In the genomic region with DNA sequence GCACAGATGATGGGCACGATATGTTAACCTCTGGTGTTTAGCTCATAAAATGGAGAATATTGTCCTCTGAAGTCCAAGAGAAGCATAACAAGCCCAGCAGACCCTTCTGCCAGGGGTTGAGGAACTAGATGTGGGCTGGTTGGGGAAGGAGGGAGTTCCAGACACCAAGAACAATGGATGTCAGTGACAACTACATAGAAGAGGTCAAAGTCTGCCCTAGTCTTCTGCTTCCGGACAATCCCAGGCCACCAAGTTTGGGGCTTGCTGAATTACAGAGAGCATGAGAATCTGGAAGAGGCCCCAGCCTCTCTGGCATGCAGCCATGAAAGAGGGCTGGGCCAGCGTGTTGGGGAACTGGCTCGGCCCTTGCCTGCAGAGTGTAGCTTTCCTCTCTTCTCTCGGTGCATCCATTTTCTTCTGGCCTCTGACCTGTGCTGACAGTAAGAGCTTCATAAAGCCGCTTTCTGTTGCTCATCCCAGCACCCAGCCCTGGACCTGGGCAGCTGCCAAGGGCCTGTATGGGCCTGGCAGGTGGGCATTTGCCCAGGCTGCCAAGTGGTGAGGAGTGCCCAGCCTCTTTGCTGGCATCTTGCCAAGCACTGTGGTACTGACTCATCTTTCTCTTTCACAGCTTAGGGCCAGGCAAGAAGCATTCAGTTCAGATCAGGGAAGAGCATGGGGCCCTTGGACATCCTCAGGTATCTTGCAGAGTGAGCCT, we compare ENCODE assay signal across 9 cellular contexts. TPM values are rescaled to one million over a fixed set of nuclear protein-coding genes. Genes with fewer than 3 reads are reported as not detected.
DNase-seq lines count a peak whose midpoint lies in the region; ATAC-seq and TF ChIP-seq lines count a peak whose summit lies in the region.
"Had no signal": no experiment of that assay in that cellular context is flagged by ENCODE, and none has a peak within 500 bp of the region (broad histone marks: within the 10 kb centered on the region; RNA-seq: fewer than 3 reads in every experiment).

No MANE protein-coding gene starts in this region.

- peaks cover 2% of the 10 kb centered on the region for H3K4me1 Mint-ChIP-seq in WTC11
- H3K4me1 Mint-ChIP-seq in activated CD4-positive, alpha-beta T cell treated with anti-CD3 and anti-CD28 coated beads, Interleukin-2, amount 10 ng/mL, durations not matched to agents 7 days and 5 days, result no peaks in the 10 kb centered on the region
- H3K4me1 Mint-ChIP-seq: central memory CD8-positive, alpha-beta T cell had no signal

- H3K4me3 ChIP-seq in hepatocyte, result no peak overlapping the region

- DNase-seq in EH (ENCODE audit: low read depth) (peak; percentile 58), NCI-H1694 (lab: John Stamatoyannopoulos, UW) (peak; percentile 76), WTC11 (ENCODE audit: low spot score) (no peak), hepatocyte (ENCODE audit: low spot score) (peak; percentile 44), ureter (ENCODE audit: low spot score) (peak; percentile 77)
- DNase-seq in activated CD4-positive, alpha-beta T cell treated with anti-CD3 and anti-CD28 coated beads, Interleukin-2, amount 10 ng/mL, durations not matched to agents 7 days and 5 days, result no peak

- no peak overlapping the region for H3K27ac Mint-ChIP-seq in WTC11
- no peak overlapping the region for H3K27ac Mint-ChIP-seq in activated CD4-positive, alpha-beta T cell treated with anti-CD3 and anti-CD28 coated beads, Interleukin-2, amount 10 ng/mL, durations not matched to agents 7 days and 5 days

- H3K79me2 ChIP-seq in hepatocyte, result no peaks in the 10 kb centered on the region

- H3K36me3 ChIP-seq in hepatocyte (replicated peaks; ENCODE audit: insufficient read depth, low read depth), result no peaks in the 10 kb centered on the region

- CTCF ChIA-PET in WTC11 (lab: Charles Lee), result interaction anchor here (1.4 kb wide), 1 partner anchor 50 kb away, joined by 6 read pairs; no protein-coding TSS in a partner anchor
- CTCF ChIA-PET in activated CD4-positive, alpha-beta T cell treated with anti-CD3 and anti-CD28 coated beads, Interleukin-2, amount 10 ng/mL, durations not matched to agents 7 days and 5 days (lab: Charles Lee), result interaction anchor here (0.5 to 1.2 kb wide), 2 partner anchors 18 to 26 kb away, joined by 3 to 5 read pairs; no protein-coding TSS in a partner anchor

- H3K9me2 ChIP-seq in hepatocyte (replicated peaks; ENCODE audit: insufficient read depth), result no peaks in the 10 kb centered on the region

- POLR2A ChIA-PET in WTC11 (lab: Charles Lee), result no interaction called here
- POLR2A ChIA-PET in activated CD4-positive, alpha-beta T cell treated with anti-CD3 and anti-CD28 coated beads, Interleukin-2, amount 10 ng/mL, durations not matched to agents 7 days and 5 days (lab: Charles Lee), result no interaction called here

- H2AFZ ChIP-seq in hepatocyte, result no peak overlapping the region

- WGBS in hepatocyte (ENCODE audit: low lambda C conversion rate, missing lambda C conversion rate), result 81% methylated on average over 6 of the region's 6 CpGs

- peaks cover 23% of the 10 kb centered on the region for H3K4me1 ChIP-seq in hepatocyte (ENCODE audit: insufficient read depth)

- TF ChIP-seq CTCF in WTC11 (IDR thresholded peaks at IDR 0.05) (no peak), hepatocyte (IDR thresholded peaks at IDR 0.05; ENCODE audit: poor library complexity) (no peak)

- no peak overlapping the region for H3K4me3 Mint-ChIP-seq in WTC11
- H3K4me3 Mint-ChIP-seq in activated CD4-positive, alpha-beta T cell treated with anti-CD3 and anti-CD28 coated beads, Interleukin-2, amount 10 ng/mL, durations not matched to agents 7 days and 5 days, result no peak overlapping the region
- H3K4me3 Mint-ChIP-seq: central memory CD8-positive, alpha-beta T cell had no signal

- H3K27me3 ChIP-seq in hepatocyte, result no peaks in the 10 kb centered on the region

- H3K9me3 Mint-ChIP-seq in WTC11, result peaks cover 15% of the 10 kb centered on the region
- no peaks in the 10 kb centered on the region for H3K9me3 Mint-ChIP-seq in activated CD4-positive, alpha-beta T cell treated with anti-CD3 and anti-CD28 coated beads, Interleukin-2, amount 10 ng/mL, durations not matched to agents 7 days and 5 days
- H3K9me3 Mint-ChIP-seq: central memory CD8-positive, alpha-beta T cell had no signal

- no peaks in the 10 kb centered on the region for H4K20me1 ChIP-seq in hepatocyte (ENCODE audit: insufficient read depth, poor library complexity, severe bottlenecking)

- H3K9me3 ChIP-seq in hepatocyte (ENCODE audit: low read depth), result no peaks in the 10 kb centered on the region

- 0 out of 2 replicates have a peak, but pooled peaks cover 2% of the 10 kb centered on the region for H3K36me3 Mint-ChIP-seq in WTC11
- H3K36me3 Mint-ChIP-seq in activated CD4-positive, alpha-beta T cell treated with anti-CD3 and anti-CD28 coated beads, Interleukin-2, amount 10 ng/mL, durations not matched to agents 7 days and 5 days (ENCODE audit: low read depth), result no peaks in the 10 kb centered on the region

- H3K27ac ChIP-seq in hepatocyte, result no peak overlapping the region

- no peak overlapping the region for H3K4me2 ChIP-seq in hepatocyte

- ATAC-seq in WTC11, result no peak
- no peak for ATAC-seq in GM21526 (IDR thresholded peaks at IDR 0.05; ENCODE audit: low FRiP score, unreplicated experiment)
- ATAC-seq in GM18873 (IDR thresholded peaks at IDR 0.05; ENCODE audit: low FRiP score, unreplicated experiment), result no peak

- no peaks in the 10 kb centered on the region for H3K27me3 Mint-ChIP-seq in WTC11 (ENCODE audit: low read depth)
- H3K27me3 Mint-ChIP-seq in activated CD4-positive, alpha-beta T cell treated with anti-CD3 and anti-CD28 coated beads, Interleukin-2, amount 10 ng/mL, durations not matched to agents 7 days and 5 days, result peaks cover 2% of the 10 kb centered on the region

TF ChIP-seq in WTC11, 78 proteins besides CTCF, POLR2A, EP300 and RAD21:
- TF ChIP-seq E2F4 (CRISPR knock-in tag; IDR thresholded peaks at IDR 0.05; ENCODE audit: borderline replicate concordance, low read depth) (no peak), GABPB1 (CRISPR knock-in tag; IDR thresholded peaks at IDR 0.05) (peak; percentile 24; the same call in 1 of the 2 replicates)

RNA-seq across cellular contexts. Expression of gene LAPTM4A, which starts 14.6 kb away (rescaled TPM):
- total RNA-seq in WTC11 (2021) (163 to 166 TPM (median 165 TPM) in 3 replicates), hepatocyte (255 and 338 TPM in 2 replicates), ureter (227 TPM)
- polyA plus RNA-seq in hepatocyte, result 455 and 484 TPM in 2 replicates
- 10 to 100 TPM; 26.3 to 52.1 TPM for total RNA-seq in activated CD4-positive, alpha-beta T cell treated with anti-CD3 and anti-CD28 coated beads, Interleukin-2, amount 10 ng/mL, durations not matched to agents 7 days and 5 days

RNA-seq across cellular contexts. Expression of gene MATN3, which starts 53.6 kb away (rescaled TPM):
- 6.3 to 9.1 TPM (median 8.6 TPM) in 3 replicates for total RNA-seq in WTC11 (2021)
- total RNA-seq in hepatocyte, result 2.3 and 3.5 TPM in 2 replicates
- polyA plus RNA-seq in hepatocyte, result 6.0 and 6.8 TPM in 2 replicates
- 2.2 TPM for total RNA-seq in ureter
- not detected for total RNA-seq in activated CD4-positive, alpha-beta T cell treated with anti-CD3 and anti-CD28 coated beads, Interleukin-2, amount 10 ng/mL, durations not matched to agents 7 days and 5 days

Comparison
In these comparisons a context has a peak if more than half of its experiments do, and no peak if none do; other contexts are left out.
1. DNase-seq: peak in EH (single experiment), NCI-H1694 (single experiment), hepatocyte (single experiment) and ureter (single experiment); none in WTC11 (single experiment) and activated CD4-positive, alpha-beta T cell treated with anti-CD3 and anti-CD28 coated beads, Interleukin-2, amount 10 ng/mL, durations not matched to agents 7 days and 5 days (single experiment).